Comparison of ENCODE assay signal across 8 cellular contexts in the genomic region with DNA sequence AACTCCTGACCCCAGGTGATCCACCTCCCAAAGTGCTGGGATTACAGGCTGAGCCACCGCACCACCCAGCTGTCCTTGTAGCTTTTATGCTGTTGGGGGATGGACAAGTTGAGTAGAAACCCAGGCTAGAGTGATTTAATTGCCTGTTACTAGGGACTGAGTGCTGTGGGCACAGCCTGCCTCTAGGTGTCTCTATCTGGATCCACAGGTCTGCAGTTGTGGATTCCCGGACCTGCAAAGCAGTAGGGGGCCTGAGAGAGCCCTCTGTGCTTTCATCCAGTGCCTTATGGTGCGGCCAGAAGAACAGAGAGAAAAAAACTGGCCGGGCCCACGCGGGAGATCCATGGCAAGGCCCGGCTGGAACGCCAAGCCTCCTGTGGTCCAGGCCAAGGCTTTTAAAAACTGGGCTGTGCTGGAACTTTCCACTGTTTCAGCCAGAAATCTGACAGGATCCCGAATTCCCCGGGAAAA. TPM values are rescaled to one million over a fixed set of nuclear protein-coding genes. Genes with fewer than 3 reads are reported as not detected.
DNase-seq lines count a peak whose midpoint lies in the region; ATAC-seq and TF ChIP-seq lines count a peak whose summit lies in the region.

No MANE protein-coding gene starts in this region.

- H3K4me3 ChIP-seq in SK-N-MC (no peak overlapping the region), fibroblast of pulmonary artery (replicated peaks; ENCODE audit: low read depth, low read length) (no peak overlapping the region)

- peak; percentile 18 for ATAC-seq in omental fat pad (ENCODE audit: low FRiP score)
- no peak for ATAC-seq in GM21526 (IDR thresholded peaks at IDR 0.05; ENCODE audit: low FRiP score, unreplicated experiment)
- no peak for ATAC-seq in HG03354 (IDR thresholded peaks at IDR 0.05; ENCODE audit: poor library complexity, severe bottlenecking, unreplicated experiment)

- TF ChIP-seq CTCF in fibroblast of pulmonary artery (IDR thresholded peaks at IDR 0.05; ENCODE audit: low read length, missing control alignments), result peak; percentile 84
- TF ChIP-seq CTCF in omental fat pad (IDR thresholded peaks at IDR 0.05), result no peak

- no peaks in the 10 kb centered on the region for H3K9me3 ChIP-seq in SK-N-MC (ENCODE audit: low read depth, low read length)

- H3K27ac ChIP-seq in SK-N-MC, result peak overlapping the region; percentile 19; the same call in 1 of the 2 replicates

- DNase-seq in DMS114 treated with DMSO at 0.1 percent for 48 hours (lab: John Stamatoyannopoulos, UW; ENCODE audit: unreplicated experiment), result peak; percentile 60
- peak; percentile 98 for DNase-seq in HuH-7 (ENCODE audit: low spot score)
- DNase-seq in SK-N-MC (ENCODE audit: low read depth, low spot score), result no peak
- DNase-seq in fibroblast of pulmonary artery (ENCODE audit: low read depth), result peak; percentile 80
- no peak for DNase-seq in omental fat pad (ENCODE audit: low spot score)
- DNase-seq in NCI-H774 (lab: John Stamatoyannopoulos, UW), result no peak

- H3K36me3 ChIP-seq in SK-N-MC (ENCODE audit: insufficient read depth, low read length), result peaks cover 8% of the 10 kb centered on the region

- H3K9ac ChIP-seq in SK-N-MC (ENCODE audit: insufficient read length), result no peak overlapping the region

RNA-seq across cellular contexts. Expression of a gene that starts 5.1 kb away (rescaled TPM):
- total RNA-seq in omental fat pad, result 10 to 100 TPM; 51.9 to 86.1 (median 77.0) TPM

Comparison
In these comparisons a context has a peak if more than half of its experiments do, and no peak if none do; other contexts are left out.
1. DNase-seq: peak in DMS114 treated with DMSO at 0.1 percent for 48 hours (single experiment), HuH-7 (single experiment) and fibroblast of pulmonary artery (single experiment); none in SK-N-MC (single experiment), omental fat pad (single experiment) and NCI-H774 (single experiment).